8 cellular contexts compared by ENCODE assay signal in the genomic region with DNA sequence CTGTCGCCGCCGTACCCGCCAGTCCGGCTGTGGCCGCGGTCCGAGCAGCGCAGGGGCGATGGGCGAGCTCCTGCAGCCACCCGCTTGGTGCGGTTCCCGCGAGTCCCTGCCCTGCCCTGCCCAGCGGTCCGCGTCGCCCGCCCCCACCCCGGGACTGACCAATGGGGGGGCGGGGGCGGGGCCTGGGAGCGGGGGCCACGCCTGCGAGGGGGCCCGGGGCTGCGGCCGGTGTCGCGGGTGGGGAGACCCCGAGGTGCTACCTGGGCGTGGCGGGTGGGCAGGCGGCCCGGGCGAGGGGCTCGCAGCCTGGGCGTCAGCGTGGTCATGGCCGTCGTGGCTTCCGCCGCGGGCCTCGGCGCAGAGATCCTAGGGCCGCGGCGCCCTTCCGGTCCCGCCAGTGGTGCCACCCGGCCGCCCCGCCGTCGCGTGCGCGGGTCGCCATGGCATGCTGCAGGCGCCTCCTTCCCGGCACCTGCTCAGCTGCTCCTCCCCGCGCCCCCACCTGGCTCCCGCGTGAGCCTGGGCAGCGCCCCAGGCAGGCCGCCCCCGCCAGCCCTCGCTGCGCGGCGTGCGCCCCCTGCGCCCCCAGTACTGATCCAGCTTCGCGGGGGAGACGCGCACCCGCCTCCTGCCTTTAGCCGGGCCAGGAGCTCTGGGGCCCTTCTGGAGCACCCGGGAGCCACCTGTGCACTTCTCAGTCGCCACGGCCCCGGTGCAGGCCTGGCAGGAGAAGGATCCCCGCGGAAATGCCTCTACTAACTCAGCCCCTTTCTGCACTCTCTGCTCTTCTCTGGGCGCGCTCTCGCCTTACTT. TPM values are rescaled to one million over a fixed set of nuclear protein-coding genes. Genes with fewer than 3 reads are reported as not detected.
DNase-seq lines count a peak whose midpoint lies in the region; ATAC-seq and TF ChIP-seq lines count a peak whose summit lies in the region.
"Had no signal": no experiment of that assay in that cellular context is flagged by ENCODE, and none has a peak within 500 bp of the region (broad histone marks: within the 10 kb centered on the region; RNA-seq: fewer than 3 reads in every experiment).

A gene with protein sequence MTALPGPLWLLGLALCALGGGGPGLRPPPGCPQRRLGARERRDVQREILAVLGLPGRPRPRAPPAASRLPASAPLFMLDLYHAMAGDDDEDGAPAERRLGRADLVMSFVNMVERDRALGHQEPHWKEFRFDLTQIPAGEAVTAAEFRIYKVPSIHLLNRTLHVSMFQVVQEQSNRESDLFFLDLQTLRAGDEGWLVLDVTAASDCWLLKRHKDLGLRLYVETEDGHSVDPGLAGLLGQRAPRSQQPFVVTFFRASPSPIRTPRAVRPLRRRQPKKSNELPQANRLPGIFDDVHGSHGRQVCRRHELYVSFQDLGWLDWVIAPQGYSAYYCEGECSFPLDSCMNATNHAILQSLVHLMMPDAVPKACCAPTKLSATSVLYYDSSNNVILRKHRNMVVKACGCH (minus strand): TSS at position 108 of the 813 bp plus-strand sequence. CDS start 380 bp downstream, outside the sequence.

- DNase-seq in GM13976 (ENCODE audit: low spot score) = peak; percentile 86
- peak; percentile 97 for DNase-seq in NCI-H748 treated with DMSO at 0.1 percent for 48 hours (lab: John Stamatoyannopoulos, UW)
- DNase-seq in activated CD8-positive, alpha-beta memory T cell treated with anti-CD3 and anti-CD28 coated beads, Interleukin-2, amount 50 U/mL, for 48 hours = peak; percentile 70
- DNase-seq in esophagus squamous epithelium (lab: John Stamatoyannopoulos, UW) = peak; percentile 20
- DNase-seq in tibial artery = peak in 1 of 2 donors; percentile 38

- peaks cover 75% of the 10 kb centered on the region for H3K27me3 Mint-ChIP-seq in nephron (ENCODE audit: low read depth)

- H3K4me3 ChIP-seq in esophagus squamous epithelium (peak within 1 kb of the TSS; percentile 55 to 85 (median 64)), tibial artery (peak within 1 kb of the TSS; percentile 46 to 52)

- H3K9me3 Mint-ChIP-seq in nephron = peaks cover 3% of the 10 kb centered on the region

- H3K4me3 Mint-ChIP-seq in nephron = peak within 1 kb of the TSS; percentile 67 to 77 (median 76)

- in situ Hi-C loops in GM13976 (cut with MboI; ENCODE audit: low sequenced_read_pairs, unreplicated experiment) = no loop called here

- H3K27ac ChIP-seq in esophagus squamous epithelium (peak within 1 kb of the TSS in 3 of 4 donors; percentile 34 to 68 (median 49)), tibial artery (no peak within 1 kb of the TSS)

- H3K4me1 Mint-ChIP-seq in nephron = peaks cover 7% of the 10 kb centered on the region

- intact Hi-C loops in esophagus squamous epithelium (cut with DNase I) = no loop called here
- intact Hi-C loops in tibial artery (cut with DNase I; ENCODE audit: low total_unique reads) = no loop called here

- H3K9me3 ChIP-seq in esophagus squamous epithelium (no peaks in the 10 kb centered on the region), tibial artery (no peaks in the 10 kb centered on the region)

- peaks cover 0 to 40% (median 0%) of the 10 kb centered on the region in 4 donors for H3K27me3 ChIP-seq in esophagus squamous epithelium
- H3K27me3 ChIP-seq in tibial artery = peaks cover 0 to 52% of the 10 kb centered on the region in 2 donors

- no peaks in the 10 kb centered on the region for H3K36me3 ChIP-seq in esophagus squamous epithelium
- no peaks in the 10 kb centered on the region for H3K36me3 ChIP-seq in tibial artery

- no CpG with 5 or more reads among the region's 91 CpGs for WGBS in esophagus squamous epithelium, 2 donors

- H3K4me1 ChIP-seq in esophagus squamous epithelium (peaks cover 6 to 17% (median 16%) of the 10 kb centered on the region in 3 donors), tibial artery (peaks cover 0 to 15% (median 7%) of the 10 kb centered on the region in 4 donors)

- no peaks in the 10 kb centered on the region for H3K36me3 Mint-ChIP-seq in nephron (ENCODE audit: low read depth)

- no peak for TF ChIP-seq POLR2A in esophagus squamous epithelium (IDR thresholded peaks at IDR 0.05)

- peak; percentile 71 for ATAC-seq in HG03066 (IDR thresholded peaks at IDR 0.05; ENCODE audit: low read depth, unreplicated experiment)

- TF ChIP-seq CTCF in GM13976 (IDR thresholded peaks at IDR 0.05; ENCODE audit: borderline replicate concordance, control extremely low read depth, extremely low read depth, insufficient read depth, missing control alignments) = no peak
- no peak for TF ChIP-seq CTCF in esophagus squamous epithelium (IDR thresholded peaks at IDR 0.05)
- no peak for TF ChIP-seq CTCF in nephron (IDR thresholded peaks at IDR 0.05; ENCODE audit: unreplicated experiment in 3 of 3)
- TF ChIP-seq CTCF in tibial artery (IDR thresholded peaks at IDR 0.05) = no peak

- no peak within 1 kb of the TSS for H3K27ac Mint-ChIP-seq in nephron

RNA-seq across cellular contexts. Expression of the gene that starts here (rescaled TPM):
- total RNA-seq in esophagus squamous epithelium = under 1 TPM; 0.18 to 0.83 (median 0.55) TPM
- total RNA-seq: fibroblast of lung had no signal

Comparison
In these comparisons a context has a peak if more than half of its experiments do, and no peak if none do; other contexts are left out.
1. Peak in DNase-seq, H3K4me3 ChIP-seq and H3K27ac ChIP-seq in esophagus squamous epithelium; RNA of the gene not detected or under 1 TPM.